ENCODE assay signal across 26 cellular contexts in genomic region chr7:125427676-125428075, GRCh38.
"Had no signal": no experiment of that assay in that cellular context is flagged by ENCODE, and none has a peak within 500 bp of the region (broad histone marks: within the 10 kb centered on the region; RNA-seq: fewer than 3 reads in every experiment).

No MANE protein-coding gene starts in this region.

- H3K4me3 Mint-ChIP-seq: memory B cell; naive thymus-derived CD4-positive, alpha-beta T cell; nephron had no signal

- H3K27ac Mint-ChIP-seq: memory B cell; naive thymus-derived CD4-positive, alpha-beta T cell; nephron had no signal

- H3K9me3 Mint-ChIP-seq: memory B cell, nephron had no signal

- H3K27me3 ChIP-seq: dorsolateral prefrontal cortex, esophagus muscularis mucosa, heart right ventricle, stomach, thyroid gland, vagina had no signal

- H3K9me3 ChIP-seq: esophagus muscularis mucosa, prostate gland, right atrium auricular region, stomach, thyroid gland, vagina had no signal

- H3K4me3 ChIP-seq: dorsolateral prefrontal cortex, esophagus muscularis mucosa, heart right ventricle, lung, prostate gland, right atrium auricular region, smooth muscle cell, stomach, thyroid gland, vagina had no signal

- H3K4me2 ChIP-seq: smooth muscle cell had no signal

- H3K36me3 Mint-ChIP-seq: memory B cell had no signal

- H3K27me3 Mint-ChIP-seq: memory B cell; naive thymus-derived CD4-positive, alpha-beta T cell had no signal

- H3K4me1 ChIP-seq: esophagus muscularis mucosa, heart right ventricle, prostate gland, right atrium auricular region, stomach, thyroid gland, vagina had no signal

- H3K27ac ChIP-seq: dorsolateral prefrontal cortex, esophagus muscularis mucosa, heart right ventricle, prostate gland, right atrium auricular region, stomach, thyroid gland, vagina had no signal

- DNase-seq: dorsolateral prefrontal cortex; effector CD8-positive, alpha-beta T cell; foreskin melanocyte; glutamatergic neuron; heart right ventricle; hippocampal formation; kidney; midbrain; naive thymus-derived CD4-positive, alpha-beta T cell; nucleus accumbens; stimulated activated CD4-positive, alpha-beta T cell treated with anti-CD3 and anti-CD28 coated beads, Interleukin-12 subunit alpha, Interleukin-12 subunit beta, amount 100 ng/mL, for 4 hours; stimulated activated CD4-positive, alpha-beta T cell treated with anti-CD3 and anti-CD28 coated beads, Interleukin-1b, Interleukin-23, amount 100 ng/mL, for 48 hours; stimulated activated CD4-positive, alpha-beta T cell treated with anti-CD3 and anti-CD28 coated beads, Interleukin-4, amount 100 ng/mL, for 1 hour; stimulated activated CD8-positive, alpha-beta memory T cell treated with anti-CD3 and anti-CD28 coated beads, Interleukin-4, amount 100 ng/mL, for 48 hours; stimulated activated naive CD4-positive, alpha-beta T cell treated with Interleukin-2 at 50 U/mL for 16 hours; stomach; thyroid gland; trophoblast cell had no signal

- H3K4me1 Mint-ChIP-seq: nephron had no signal

- H3K36me3 ChIP-seq: esophagus muscularis mucosa, heart right ventricle, prostate gland, right atrium auricular region, stomach, thyroid gland, vagina had no signal
